26 cellular contexts compared by ENCODE assay signal in genomic region chr10:8103543-8103942, GRCh38. TPM values are rescaled to one million over a fixed set of nuclear protein-coding genes. Genes with fewer than 3 reads are reported as not detected.
"Had no signal": no experiment of that assay in that cellular context is flagged by ENCODE, and none has a peak within 500 bp of the region (broad histone marks: within the 10 kb centered on the region; RNA-seq: fewer than 3 reads in every experiment).

No MANE protein-coding gene starts in this region.

- ATAC-seq: activated naive CD4-positive, alpha-beta T cell treated with anti-CD3 and anti-CD28 coated beads, Interleukin-2, amount 50 U/mL, for 72 hours; right cardiac atrium had no signal

- H3K27ac Mint-ChIP-seq: activated T-cell treated with anti-CD3 and anti-CD28 coated beads, Interleukin-2, amount 50 U/mL, for 24 hours; dendritic cell treated with granulocyte-macrophage colony-stimulating factor and Interleukin-4, amounts not matched to agents 40 ng/mL and 50 ng/mL, for 4 days; nephron had no signal

- H3K27ac ChIP-seq: ascending aorta, brain microvascular endothelial cell, parathyroid adenoma, tibial nerve, uterus, WERI-Rb-1 had no signal

- H3K9me3 Mint-ChIP-seq: activated naive CD4-positive, alpha-beta T cell treated with anti-CD3 and anti-CD28 coated beads, Interleukin-2, amount 50 U/mL, for 72 hours; activated T-cell treated with anti-CD3 and anti-CD28 coated beads, Interleukin-2, amount 50 U/mL, for 24 hours; activated T-helper 17 cell treated with anti-CD3 and anti-CD28 coated beads, Interleukin-2, amount 50 U/mL, for 72 hours; dendritic cell treated with granulocyte-macrophage colony-stimulating factor and Interleukin-4, amounts not matched to agents 40 ng/mL and 50 ng/mL, for 4 days; nephron; stimulated activated naive CD8-positive, alpha-beta T cell treated with anti-CD3 and anti-CD28 coated beads, Interleukin-15, amount 100 ng/mL, for 72 hours had no signal

- H3K9me3 ChIP-seq: ascending aorta, uterus had no signal

- H3K27me3 ChIP-seq: ascending aorta, brain microvascular endothelial cell, uterus had no signal

- H3K4me3 ChIP-seq: ascending aorta, skin epidermis, tibial nerve, uterus had no signal

- H3K4me3 Mint-ChIP-seq: activated T-cell treated with anti-CD3 and anti-CD28 coated beads, Interleukin-2, amount 50 U/mL, for 24 hours; activated T-helper 17 cell treated with anti-CD3 and anti-CD28 coated beads, Interleukin-2, amount 50 U/mL, for 72 hours; dendritic cell treated with granulocyte-macrophage colony-stimulating factor and Interleukin-4, amounts not matched to agents 40 ng/mL and 50 ng/mL, for 4 days; nephron had no signal

- H3K36me3 Mint-ChIP-seq: activated naive CD4-positive, alpha-beta T cell treated with anti-CD3 and anti-CD28 coated beads, Interleukin-2, amount 50 U/mL, for 72 hours had no signal

- H3K27me3 Mint-ChIP-seq: activated T-cell treated with anti-CD3 and anti-CD28 coated beads, Interleukin-2, amount 50 U/mL, for 24 hours; activated T-helper 17 cell treated with anti-CD3 and anti-CD28 coated beads, Interleukin-2, amount 50 U/mL, for 72 hours had no signal

- H3K4me1 ChIP-seq: ascending aorta, parathyroid adenoma, tibial nerve, uterus had no signal

- FAIRE-seq: TTC549 had no signal

- H3K4me1 Mint-ChIP-seq: activated T-helper 17 cell treated with anti-CD3 and anti-CD28 coated beads, Interleukin-2, amount 50 U/mL, for 72 hours; nephron had no signal

- H3K36me3 ChIP-seq: ascending aorta, brain microvascular endothelial cell, tibial nerve, uterus, WERI-Rb-1 had no signal

- DNase-seq: activated CD4-positive, alpha-beta T cell treated with anti-CD3 and anti-CD28 coated beads, Interleukin-2, amount 50 U/mL, for 4 hours; activated CD8-positive, alpha-beta memory T cell treated with anti-CD3 and anti-CD28 coated beads for 24 hours; activated CD8-positive, alpha-beta memory T cell treated with anti-CD3 and anti-CD28 coated beads, Interleukin-2, amount 50 U/mL, for 4 hours; activated T-cell treated with anti-CD3 and anti-CD28 coated beads, Interleukin-2, amount 50 U/mL, for 24 hours; brain microvascular endothelial cell; caudate nucleus; effector CD4-positive, alpha-beta T cell; foreskin melanocyte; glutamatergic neuron; hippocampal formation; mesenchymal stem cell; nucleus accumbens; right cardiac atrium; stimulated activated CD4-positive, alpha-beta T cell treated with anti-CD3 and anti-CD28 coated beads, Interleukin-1b, Interleukin-23, amount 100 ng/mL, for 48 hours; uterus; WERI-Rb-1 had no signal

RNA-seq across cellular contexts. Expression of gene GATA3, which starts 49.1 kb away (rescaled TPM):
- total RNA-seq: ascending aorta had no signal
